ENCODE assay signal across 12 cellular contexts in the genomic region with DNA sequence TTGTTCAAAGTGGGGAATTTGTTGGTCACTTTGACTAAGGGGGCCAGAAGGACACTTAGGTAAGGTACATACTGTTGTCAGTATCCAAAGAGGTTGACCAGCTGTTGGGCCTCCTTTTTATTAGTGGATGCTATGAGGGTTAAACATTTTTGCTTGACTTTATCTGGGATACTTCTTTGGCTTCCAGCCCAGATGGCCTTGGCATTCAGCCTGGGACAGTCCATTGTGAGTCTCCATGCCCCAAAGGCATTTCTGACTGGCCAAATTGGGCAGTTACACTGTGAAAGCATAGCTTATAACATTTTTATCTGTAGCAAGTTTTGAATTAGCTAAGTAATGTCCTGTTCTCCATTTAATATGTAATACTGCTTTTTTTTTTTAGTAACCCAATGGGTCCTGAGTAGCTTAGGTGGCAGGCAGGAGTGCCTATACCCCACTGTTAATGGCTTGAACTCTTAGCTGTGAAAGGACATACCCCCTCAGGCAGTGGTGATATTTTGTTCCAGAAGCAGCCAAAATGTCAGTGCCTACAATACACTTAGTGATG. TPM values are rescaled to one million over a fixed set of nuclear protein-coding genes. Genes with fewer than 3 reads are reported as not detected.
DNase-seq lines count a peak whose midpoint lies in the region; TF ChIP-seq lines count a peak whose summit lies in the region.
"Had no signal": no experiment of that assay in that cellular context is flagged by ENCODE, and none has a peak within 500 bp of the region (broad histone marks: within the 10 kb centered on the region; RNA-seq: fewer than 3 reads in every experiment).

No MANE protein-coding gene starts in this region.

- DNase-seq in G401 (ENCODE audit: low spot score) (peak; percentile 17), adipocyte (ENCODE audit: low read depth) (peak; percentile 70), foreskin fibroblast (peak; percentile 68 to 93), sigmoid colon (no peak), transverse colon (no peak), NCI-H2196 treated with DMSO at 0.1 percent for 48 hours (lab: John Stamatoyannopoulos, UW; ENCODE audit: unreplicated experiment) (no peak)
- DNase-seq in stimulated activated CD4-positive, alpha-beta T cell treated with anti-CD3 and anti-CD28 coated beads, Interleukin-4, amount 100 ng/mL, for 4 hours, result no peak
- DNase-seq in stimulated activated CD4-positive, alpha-beta T cell treated with anti-CD3 and anti-CD28 coated beads, Interleukin-2, amount 100 ng/mL, for 48 hours, result no peak
- DNase-seq: DMS153, HCEC 1CT, NCI-H2227 treated with DMSO at 0.1 percent for 48 hours had no signal

- no peaks in the 10 kb centered on the region for H3K9me3 ChIP-seq in adipocyte (ENCODE audit: control insufficient read depth, low read length)
- no peaks in the 10 kb centered on the region for H3K9me3 ChIP-seq in sigmoid colon
- H3K9me3 ChIP-seq in transverse colon, result no peaks in the 10 kb centered on the region

- TF ChIP-seq CTCF in foreskin fibroblast (IDR thresholded peaks at IDR 0.05; ENCODE audit: low read depth, low read length) (no peak), sigmoid colon (IDR thresholded peaks at IDR 0.05) (no peak), transverse colon (IDR thresholded peaks at IDR 0.05) (no peak)

- H3K9ac ChIP-seq in adipocyte (ENCODE audit: low read length), result no peak overlapping the region

- peak overlapping the region; percentile 39 to 63 (median 50) for H3K27ac ChIP-seq in sigmoid colon
- peak overlapping the region in 2 of 4 donors; percentile 18 to 25 for H3K27ac ChIP-seq in transverse colon

- H3K4me3 ChIP-seq in adipocyte (ENCODE audit: low read length), result no peak overlapping the region
- no peak overlapping the region for H3K4me3 ChIP-seq in foreskin fibroblast (ENCODE audit: low read depth in 1 of 2, low read length in 2 of 2)
- no peak overlapping the region for H3K4me3 ChIP-seq in sigmoid colon
- no peak overlapping the region for H3K4me3 ChIP-seq in transverse colon

- intact Hi-C loops in sigmoid colon (cut with DNase I), result no loop called here
- intact Hi-C loops in transverse colon (cut with DNase I; ENCODE audit: low total_unique reads), result no loop called here

- peaks cover 28% of the 10 kb centered on the region for H3K4me1 ChIP-seq in adipocyte (ENCODE audit: control insufficient read depth, insufficient read depth, low read length)
- peaks cover 0 to 26% (median 24%) of the 10 kb centered on the region in 4 donors for H3K4me1 ChIP-seq in sigmoid colon
- peaks cover 0 to 12% (median 7%) of the 10 kb centered on the region in 4 donors for H3K4me1 ChIP-seq in transverse colon

- in situ Hi-C loops in G401 (cut with HindIII; ENCODE audit: low sequenced_read_pairs) (no loop called here), transverse colon (cut with MboI; ENCODE audit: low pct_ligation_motif_present in 1 of 4, low pct_unique_long_range_greater_than_20kb in 1 of 4, low sequenced_read_pairs in 3 of 4) (no loop called here)

- TF ChIP-seq POLR2A in sigmoid colon (IDR thresholded peaks at IDR 0.05) (no peak), transverse colon (IDR thresholded peaks at IDR 0.05) (no peak)

- H3K36me3 ChIP-seq in adipocyte (ENCODE audit: control insufficient read depth, insufficient read depth, low read length, severe bottlenecking), result no peaks in the 10 kb centered on the region
- no peaks in the 10 kb centered on the region for H3K36me3 ChIP-seq in sigmoid colon
- H3K36me3 ChIP-seq in transverse colon, result no peaks in the 10 kb centered on the region

- TF ChIP-seq EP300 in sigmoid colon (IDR thresholded peaks at IDR 0.05), result no peak
- TF ChIP-seq EP300 in transverse colon (IDR thresholded peaks at IDR 0.05; ENCODE audit: low read depth), result no peak

- H3K27me3 ChIP-seq in adipocyte (replicated peaks; ENCODE audit: control insufficient read depth, insufficient read depth, low read length), result no peaks in the 10 kb centered on the region
- H3K27me3 ChIP-seq in sigmoid colon, result no peaks in the 10 kb centered on the region
- H3K27me3 ChIP-seq in transverse colon, result no peaks in the 10 kb centered on the region

RNA-seq across cellular contexts. Expression of a gene that starts 35.4 kb away (rescaled TPM):
- not detected in 2 replicates for total RNA-seq in G401 (2014; rRNA removed; shearing (Covaris generic))
- 1 to 10 TPM; 1.1 to 3.0 (median 2.2) TPM for total RNA-seq in sigmoid colon
- 1 to 10 TPM in 2 of 3 donors, under 1 TPM in 1; 0.60 to 5.9 (median 3.2) TPM for polyA plus RNA-seq in sigmoid colon
- 10 to 100 TPM in 1 of 4 donors, 1 to 10 TPM in 3; 1.4 to 11.2 (median 4.1) TPM for total RNA-seq in transverse colon
- total RNA-seq: HT-29 had no signal

Comparison
In these comparisons a context has a peak if more than half of its experiments do, and no peak if none do; other contexts are left out.
1. DNase-seq: peak in G401 (single experiment), adipocyte (single experiment) and foreskin fibroblast (2 of 2); none in sigmoid colon (single experiment), transverse colon (single experiment), NCI-H2196 treated with DMSO at 0.1 percent for 48 hours (single experiment), stimulated activated CD4-positive, alpha-beta T cell treated with anti-CD3 and anti-CD28 coated beads, Interleukin-4, amount 100 ng/mL, for 4 hours (0 of 2) and stimulated activated CD4-positive, alpha-beta T cell treated with anti-CD3 and anti-CD28 coated beads, Interleukin-2, amount 100 ng/mL, for 48 hours (0 of 2).